In genomic region chrX:40090961-40091360, GRCh38 we compare ENCODE assay signal across 8 cellular contexts. TPM values are rescaled to one million over a fixed set of nuclear protein-coding genes. Genes with fewer than 3 reads are reported as not detected.
DNase-seq lines count a peak whose midpoint lies in the region; ATAC-seq and TF ChIP-seq lines count a peak whose summit lies in the region.

No MANE protein-coding gene starts in this region.

- H3K27me3 Mint-ChIP-seq in activated naive CD4-positive, alpha-beta T cell treated with anti-CD3 and anti-CD28 coated beads for 36 hours (ENCODE audit: low read depth) = no peaks in the 10 kb centered on the region
- H3K27me3 Mint-ChIP-seq in WTC11 (ENCODE audit: low read depth) = peaks cover 16% of the 10 kb centered on the region
- H3K27me3 Mint-ChIP-seq in stimulated activated memory B cell treated with anti-CD40 and anti-IgM and Interleukin-4, amounts not matched to agents 10 μg/mL and 1 μg/mL and 100 μg/mL, for 72 hours = no peaks in the 10 kb centered on the region

- peak overlapping the region; percentile 69 for H3K4me3 Mint-ChIP-seq in activated naive CD4-positive, alpha-beta T cell treated with anti-CD3 and anti-CD28 coated beads for 36 hours
- peak overlapping the region; percentile 86 for H3K4me3 Mint-ChIP-seq in WTC11
- H3K4me3 Mint-ChIP-seq in stimulated activated memory B cell treated with anti-CD40 and anti-IgM and Interleukin-4, amounts not matched to agents 10 μg/mL and 1 μg/mL and 100 μg/mL, for 72 hours = peak overlapping the region; percentile 69

- H3K4me1 Mint-ChIP-seq in activated naive CD4-positive, alpha-beta T cell treated with anti-CD3 and anti-CD28 coated beads for 36 hours (ENCODE audit: low read depth) = peaks cover 45% of the 10 kb centered on the region
- peaks cover 51% of the 10 kb centered on the region for H3K4me1 Mint-ChIP-seq in WTC11
- H3K4me1 Mint-ChIP-seq in stimulated activated memory B cell treated with anti-CD40 and anti-IgM and Interleukin-4, amounts not matched to agents 10 μg/mL and 1 μg/mL and 100 μg/mL, for 72 hours = peaks cover 66% of the 10 kb centered on the region

- peaks cover 3% of the 10 kb centered on the region for H3K36me3 Mint-ChIP-seq in activated naive CD4-positive, alpha-beta T cell treated with anti-CD3 and anti-CD28 coated beads for 36 hours (ENCODE audit: low read depth)
- peaks cover 8% of the 10 kb centered on the region; the same call in 1 of the 2 replicates for H3K36me3 Mint-ChIP-seq in WTC11
- H3K36me3 Mint-ChIP-seq in stimulated activated memory B cell treated with anti-CD40 and anti-IgM and Interleukin-4, amounts not matched to agents 10 μg/mL and 1 μg/mL and 100 μg/mL, for 72 hours = peaks cover 5% of the 10 kb centered on the region

- intact Hi-C loops in activated naive CD4-positive, alpha-beta T cell treated with anti-CD3 and anti-CD28 coated beads for 36 hours (cut with micrococcal nuclease) = no loop called here

- H3K4me3 ChIP-seq in iPS-11a (ENCODE audit: low read depth, low read length) = peak overlapping the region; percentile 53

- no peak for DNase-seq in activated naive CD4-positive, alpha-beta T cell treated with anti-CD3 and anti-CD28 coated beads for 36 hours
- no peak for DNase-seq in activated naive CD4-positive, alpha-beta T cell (lab: John Stamatoyannopoulos, UW)
- no peak for DNase-seq in WTC11 (ENCODE audit: low spot score)
- DNase-seq in iPS-NIHi7 (ENCODE audit: extremely low spot score) = no peak
- no peak for DNase-seq in DMS53 treated with DMSO at 0.1 percent for 48 hours (lab: John Stamatoyannopoulos, UW; ENCODE audit: unreplicated experiment)

- H3K9me3 Mint-ChIP-seq in activated naive CD4-positive, alpha-beta T cell treated with anti-CD3 and anti-CD28 coated beads for 36 hours = no peaks in the 10 kb centered on the region
- no peaks in the 10 kb centered on the region for H3K9me3 Mint-ChIP-seq in WTC11
- no peaks in the 10 kb centered on the region for H3K9me3 Mint-ChIP-seq in stimulated activated memory B cell treated with anti-CD40 and anti-IgM and Interleukin-4, amounts not matched to agents 10 μg/mL and 1 μg/mL and 100 μg/mL, for 72 hours

- TF ChIP-seq CTCF in WTC11 (IDR thresholded peaks at IDR 0.05) = no peak

- ATAC-seq in WTC11 (no peak), HG02623 (IDR thresholded peaks at IDR 0.05; ENCODE audit: unreplicated experiment) (no peak)
- ATAC-seq in stimulated activated memory B cell treated with anti-CD40 and anti-IgM and Interleukin-4, amounts not matched to agents 10 μg/mL and 1 μg/mL and 100 μg/mL, for 72 hours = no peak

- POLR2A ChIA-PET in WTC11 (lab: Charles Lee) = interaction anchor here (0.9 to 4.9 kb wide), 4 partner anchors 14 to 85 kb away, joined by 3 to 17 read pairs (median 6); no protein-coding TSS in a partner anchor

- CTCF ChIA-PET in activated naive CD4-positive, alpha-beta T cell treated with anti-CD3 and anti-CD28 coated beads for 36 hours (lab: Charles Lee) = no interaction called here
- CTCF ChIA-PET in WTC11 (lab: Charles Lee) = interaction anchor here (0.7 to 1.3 kb wide), 4 partner anchors 17 to 176 kb away, joined by 3 to 4 read pairs (median 3); no protein-coding TSS in a partner anchor

- H3K27ac Mint-ChIP-seq in activated naive CD4-positive, alpha-beta T cell treated with anti-CD3 and anti-CD28 coated beads for 36 hours = no peak overlapping the region
- peak overlapping the region; percentile 95 for H3K27ac Mint-ChIP-seq in WTC11
- H3K27ac Mint-ChIP-seq in stimulated activated memory B cell treated with anti-CD40 and anti-IgM and Interleukin-4, amounts not matched to agents 10 μg/mL and 1 μg/mL and 100 μg/mL, for 72 hours = no peak overlapping the region

TF ChIP-seq in WTC11, 78 proteins besides CTCF, POLR2A, EP300 and RAD21:
- TF ChIP-seq TP53 (CRISPR knock-in tag; IDR thresholded peaks at IDR 0.05) (no peak), ZNF512 (CRISPR knock-in tag; IDR thresholded peaks at IDR 0.05; ENCODE audit: borderline replicate concordance) (no peak), TCF7 (CRISPR knock-in tag; IDR thresholded peaks at IDR 0.05; ENCODE audit: low read depth) (no peak), IRF1 (CRISPR knock-in tag; IDR thresholded peaks at IDR 0.05) (no peak), JAZF1 (CRISPR knock-in tag; IDR thresholded peaks at IDR 0.05) (no peak), GABPB1 (CRISPR knock-in tag; IDR thresholded peaks at IDR 0.05) (no peak)

RNA-seq across cellular contexts. Expression of gene BCOR, which starts 6.8 kb away (rescaled TPM):
- total RNA-seq in activated naive CD4-positive, alpha-beta T cell treated with anti-CD3 and anti-CD28 coated beads for 36 hours = 10 to 100 TPM; 29.1 to 29.9 TPM
- 41.1 to 44.5 TPM (median 43.1 TPM) in 3 replicates for total RNA-seq in WTC11 (2021)
